Comparison of ENCODE assay signal across 8 cellular contexts in genomic region chr14:24436355-24437019, GRCh38. TPM values are rescaled to one million over a fixed set of nuclear protein-coding genes. Genes with fewer than 3 reads are reported as not detected.
DNase-seq lines count a peak whose midpoint lies in the region; ATAC-seq and TF ChIP-seq lines count a peak whose summit lies in the region.

No MANE protein-coding gene starts in this region.

- peak; percentile 9 for DNase-seq in SKM-1 treated with dmso at 0.1 percent for 144 hours (lab: John Stamatoyannopoulos, UW; ENCODE audit: unreplicated experiment)
- no peak for DNase-seq in SKM-1 (lab: John Stamatoyannopoulos, UW; ENCODE audit: unreplicated experiment)
- DNase-seq in NCI-H69 (lab: John Stamatoyannopoulos, UW) = peak; percentile 82
- DNase-seq in activated naive CD4-positive, alpha-beta T cell treated with anti-CD3 and anti-CD28 coated beads, Interleukin-2, amount 50 U/mL, for 72 hours (ENCODE audit: low spot score in 2 of 2) = peak in 1 of 2 donors; percentile 46
- peak; percentile 75 for DNase-seq in germinal center (ENCODE audit: low spot score)
- DNase-seq in OCI-M2 (lab: John Stamatoyannopoulos, UW; ENCODE audit: unreplicated experiment) = no peak

- H3K4me1 ChIP-seq in parathyroid adenoma = peaks cover 8% of the 10 kb centered on the region

- H3K27ac ChIP-seq in parathyroid adenoma = peak overlapping the region; percentile 45

- no peak overlapping the region for H2AFZ ChIP-seq in parathyroid adenoma

- H3K79me2 ChIP-seq in parathyroid adenoma = no peaks in the 10 kb centered on the region

- H3K4me3 ChIP-seq in parathyroid adenoma (ENCODE audit: low read depth, low read length) = no peak overlapping the region

- H3K9me3 Mint-ChIP-seq in activated naive CD4-positive, alpha-beta T cell treated with anti-CD3 and anti-CD28 coated beads, Interleukin-2, amount 50 U/mL, for 72 hours = no peaks in the 10 kb centered on the region

- H3K36me3 ChIP-seq in parathyroid adenoma (ENCODE audit: control insufficient read depth, insufficient read depth, low read length) = no peaks in the 10 kb centered on the region

- no peaks in the 10 kb centered on the region for H3K27me3 ChIP-seq in parathyroid adenoma (ENCODE audit: control insufficient read depth, insufficient read depth, low read length)

- H3K9ac ChIP-seq in parathyroid adenoma = no peak overlapping the region

- H3K9me3 ChIP-seq in parathyroid adenoma (ENCODE audit: control insufficient read depth, low read length) = no peaks in the 10 kb centered on the region

- peak; percentile 87 for TF ChIP-seq CTCF in parathyroid adenoma (IDR thresholded peaks at IDR 0.05)

- no peak overlapping the region for H3K4me2 ChIP-seq in parathyroid adenoma (ENCODE audit: low read length)

- peak; percentile 52 for ATAC-seq in HG03354 (IDR thresholded peaks at IDR 0.05; ENCODE audit: poor library complexity, severe bottlenecking, unreplicated experiment)
- ATAC-seq in activated naive CD4-positive, alpha-beta T cell treated with anti-CD3 and anti-CD28 coated beads, Interleukin-2, amount 50 U/mL, for 72 hours = peak; percentile 36 to 42

- H3K36me3 Mint-ChIP-seq in activated naive CD4-positive, alpha-beta T cell treated with anti-CD3 and anti-CD28 coated beads, Interleukin-2, amount 50 U/mL, for 72 hours = peaks cover 25 to 42% of the 10 kb centered on the region in 2 donors

- H3K27ac Mint-ChIP-seq in activated naive CD4-positive, alpha-beta T cell treated with anti-CD3 and anti-CD28 coated beads, Interleukin-2, amount 50 U/mL, for 72 hours = peak overlapping the region; percentile 65 to 98

RNA-seq across cellular contexts. Expression of gene SDR39U1, which starts 6.1 kb away (rescaled TPM):
- 10 to 100 TPM; 50.6 to 72.3 TPM for total RNA-seq in activated naive CD4-positive, alpha-beta T cell treated with anti-CD3 and anti-CD28 coated beads, Interleukin-2, amount 50 U/mL, for 72 hours

RNA-seq across cellular contexts. Expression of gene KHNYN, which starts 6.7 kb away (rescaled TPM):
- 10 to 100 TPM; 70.1 to 70.6 TPM for total RNA-seq in activated naive CD4-positive, alpha-beta T cell treated with anti-CD3 and anti-CD28 coated beads, Interleukin-2, amount 50 U/mL, for 72 hours

RNA-seq across cellular contexts. Expression of gene CBLN3, which starts 7.0 kb away (rescaled TPM):
- 10 to 100 TPM in 1 of 2 donors, 1 to 10 TPM in 1; 6.5 to 20.1 TPM for total RNA-seq in activated naive CD4-positive, alpha-beta T cell treated with anti-CD3 and anti-CD28 coated beads, Interleukin-2, amount 50 U/mL, for 72 hours

RNA-seq across cellular contexts. Expression of gene NYNRIN, which starts 37.7 kb away (rescaled TPM):
- under 1 TPM; 0.02 to 0.14 TPM for total RNA-seq in activated naive CD4-positive, alpha-beta T cell treated with anti-CD3 and anti-CD28 coated beads, Interleukin-2, amount 50 U/mL, for 72 hours

Comparison
In these comparisons a context has a peak if more than half of its experiments do, and no peak if none do; other contexts are left out.
1. DNase-seq: peak in SKM-1 treated with dmso at 0.1 percent for 144 hours (single experiment), NCI-H69 (single experiment) and germinal center (single experiment); none in SKM-1 (single experiment) and OCI-M2 (single experiment).